8 cellular contexts compared by ENCODE assay signal in the genomic region with DNA sequence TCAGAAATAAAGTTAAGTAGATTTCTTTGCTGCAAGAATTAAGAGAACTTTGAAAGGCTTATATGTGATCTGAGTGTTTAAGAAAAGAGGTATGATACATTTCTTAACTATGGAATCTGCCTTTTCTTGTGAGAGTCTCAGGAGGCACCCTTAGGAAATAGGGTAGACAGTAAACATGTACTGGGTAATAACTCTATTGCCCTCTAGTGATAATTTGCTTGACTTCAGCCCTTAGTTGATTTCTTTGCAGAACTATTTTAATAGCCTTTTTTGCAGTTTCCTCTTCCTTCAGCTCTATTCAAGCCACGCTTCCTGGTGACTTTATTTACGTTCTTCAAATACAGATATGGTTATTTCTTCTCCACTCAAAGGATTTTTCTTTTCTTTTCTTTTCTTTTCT. TPM values are rescaled to one million over a fixed set of nuclear protein-coding genes. Genes with fewer than 3 reads are reported as not detected.
DNase-seq lines count a peak whose midpoint lies in the region; ATAC-seq, FAIRE-seq and TF ChIP-seq lines count a peak whose summit lies in the region.

No MANE protein-coding gene starts in this region.

- H3K4me1 ChIP-seq in Karpas-422 (ENCODE audit: low read length) = peaks cover 16% of the 10 kb centered on the region
- H3K4me1 ChIP-seq in astrocyte (ENCODE audit: insufficient read depth, low read length) = no peaks in the 10 kb centered on the region
- H3K4me1 ChIP-seq in left lung = no peaks in the 10 kb centered on the region
- no peaks in the 10 kb centered on the region for H3K4me1 ChIP-seq in CD8-positive, alpha-beta memory T cell (ENCODE audit: insufficient read depth, low read length)

- TF ChIP-seq CTCF in astrocyte (IDR thresholded peaks at IDR 0.05; ENCODE audit: insufficient read depth, low read depth, low read length) (peak; percentile 51), left lung (IDR thresholded peaks at IDR 0.05) (peak; percentile 21 to 28)

- no peak overlapping the region for H3K27ac Mint-ChIP-seq in astrocyte (ENCODE audit: unreplicated experiment)
- H3K27ac Mint-ChIP-seq in CD8-positive, alpha-beta memory T cell = no peak overlapping the region

- H3K9me2 ChIP-seq in Karpas-422 (replicated peaks; ENCODE audit: insufficient read depth, low read length) = no peaks in the 10 kb centered on the region

- no peaks in the 10 kb centered on the region for H3K27me3 Mint-ChIP-seq in astrocyte (ENCODE audit: low read depth, unreplicated experiment)
- H3K27me3 Mint-ChIP-seq in CD8-positive, alpha-beta memory T cell = no peaks in the 10 kb centered on the region

- POLR2A ChIA-PET in CD8-positive, alpha-beta memory T cell (lab: Charles Lee) = no interaction called here

- H4K20me1 ChIP-seq in Karpas-422 (ENCODE audit: insufficient read depth, low read depth, low read length) (no peaks in the 10 kb centered on the region), astrocyte (ENCODE audit: insufficient read depth, low read length) (no peaks in the 10 kb centered on the region)

- H3K27ac ChIP-seq in Karpas-422 (ENCODE audit: low read length) = no peak overlapping the region
- H3K27ac ChIP-seq in astrocyte (ENCODE audit: low read depth, low read length) = no peak overlapping the region
- no peak overlapping the region for H3K27ac ChIP-seq in left lung
- H3K27ac ChIP-seq in CD8-positive, alpha-beta memory T cell (ENCODE audit: low read depth, low read length) = no peak overlapping the region
- no peak overlapping the region for H3K27ac ChIP-seq in caudate nucleus (ENCODE audit: low read depth, low read length)

- H3K4me2 ChIP-seq in Karpas-422 (ENCODE audit: low read depth, low read length, poor library complexity, severe bottlenecking) (no peak overlapping the region), astrocyte (ENCODE audit: low read length) (no peak overlapping the region)

- CTCF ChIA-PET in CD8-positive, alpha-beta memory T cell (lab: Charles Lee) = no interaction called here

- FAIRE-seq in astrocyte (lab: Jason Lieb, UNC) = no peak

- H3K79me2 ChIP-seq in Karpas-422 (ENCODE audit: low read length) (no peaks in the 10 kb centered on the region), astrocyte (ENCODE audit: insufficient read depth, low read length) (no peaks in the 10 kb centered on the region)

- ATAC-seq in left lung (peak; percentile 70), HG02973 (IDR thresholded peaks at IDR 0.05; ENCODE audit: unreplicated experiment) (no peak)

- no peaks in the 10 kb centered on the region for H3K36me3 Mint-ChIP-seq in astrocyte (ENCODE audit: low read depth, unreplicated experiment)
- no peaks in the 10 kb centered on the region for H3K36me3 Mint-ChIP-seq in CD8-positive, alpha-beta memory T cell

- peaks cover 2% of the 10 kb centered on the region for H3K9me3 Mint-ChIP-seq in astrocyte (ENCODE audit: unreplicated experiment)
- peaks cover 0 to 3% (median 0%) of the 10 kb centered on the region in 5 donors for H3K9me3 Mint-ChIP-seq in CD8-positive, alpha-beta memory T cell

- no peak overlapping the region for H2AFZ ChIP-seq in Karpas-422 (ENCODE audit: low read length)
- no peak overlapping the region for H2AFZ ChIP-seq in astrocyte (ENCODE audit: low read depth, low read length)

- H3K27me3 ChIP-seq in Karpas-422 (ENCODE audit: low read length) = no peaks in the 10 kb centered on the region
- no peaks in the 10 kb centered on the region for H3K27me3 ChIP-seq in astrocyte (ENCODE audit: insufficient read depth, low read length)
- H3K27me3 ChIP-seq in left lung = no peaks in the 10 kb centered on the region
- H3K27me3 ChIP-seq in MG63 = no peaks in the 10 kb centered on the region
- H3K27me3 ChIP-seq in CD8-positive, alpha-beta memory T cell (ENCODE audit: insufficient read depth, low read length, poor library complexity, severe bottlenecking) = no peaks in the 10 kb centered on the region

- H3K4me3 Mint-ChIP-seq in astrocyte (ENCODE audit: unreplicated experiment) = no peak overlapping the region
- no peak overlapping the region for H3K4me3 Mint-ChIP-seq in CD8-positive, alpha-beta memory T cell

- H3K9ac ChIP-seq in Karpas-422 (ENCODE audit: low read length) (no peak overlapping the region), astrocyte (ENCODE audit: low read length) (no peak overlapping the region)

- H3K9me3 ChIP-seq in Karpas-422 (ENCODE audit: low read length) = no peaks in the 10 kb centered on the region
- H3K9me3 ChIP-seq in astrocyte (ENCODE audit: insufficient read depth, low read depth, low read length) = no peaks in the 10 kb centered on the region
- H3K9me3 ChIP-seq in left lung = peaks cover 0 to 2% of the 10 kb centered on the region in 2 donors
- no peaks in the 10 kb centered on the region for H3K9me3 ChIP-seq in MG63
- no peaks in the 10 kb centered on the region for H3K9me3 ChIP-seq in CD8-positive, alpha-beta memory T cell (ENCODE audit: low read length)

- peak; percentile 28 for DNase-seq in CD1c-positive myeloid dendritic cell (ENCODE audit: extremely low spot score)
- peak; percentile 71 for DNase-seq in Karpas-422
- DNase-seq in astrocyte (ENCODE audit: low read depth) = peak; percentile 53
- DNase-seq in left lung = no peak
- DNase-seq in MG63 = no peak
- DNase-seq in CD8-positive, alpha-beta memory T cell = no peak
- no peak for DNase-seq in caudate nucleus (lab: John Stamatoyannopoulos, UW)

- H3K4me3 ChIP-seq in Karpas-422 (ENCODE audit: low read length) = no peak overlapping the region
- no peak overlapping the region for H3K4me3 ChIP-seq in astrocyte (ENCODE audit: insufficient read depth, low read depth, low read length)
- no peak overlapping the region for H3K4me3 ChIP-seq in left lung
- no peak overlapping the region for H3K4me3 ChIP-seq in MG63
- H3K4me3 ChIP-seq in CD8-positive, alpha-beta memory T cell (ENCODE audit: low read length) = no peak overlapping the region

- intact Hi-C loops in left lung (cut with DNase I) = no loop called here

- H3K36me3 ChIP-seq in Karpas-422 (ENCODE audit: insufficient read depth, low read length) = no peaks in the 10 kb centered on the region
- no peaks in the 10 kb centered on the region for H3K36me3 ChIP-seq in astrocyte (ENCODE audit: insufficient read depth, low read length)
- no peaks in the 10 kb centered on the region for H3K36me3 ChIP-seq in left lung
- H3K36me3 ChIP-seq in MG63 = no peaks in the 10 kb centered on the region
- no peaks in the 10 kb centered on the region for H3K36me3 ChIP-seq in CD8-positive, alpha-beta memory T cell (ENCODE audit: insufficient read depth, low read length)

- no peaks in the 10 kb centered on the region for H3K4me1 Mint-ChIP-seq in astrocyte (ENCODE audit: low read depth, unreplicated experiment)
- no peaks in the 10 kb centered on the region for H3K4me1 Mint-ChIP-seq in CD8-positive, alpha-beta memory T cell

RNA-seq across cellular contexts. Expression of a gene that starts 37.0 kb away (rescaled TPM):
- total RNA-seq in Karpas-422 (2014; rRNA removed; shearing (Covaris generic); ENCODE audit: low replicate concordance) = not detected in 2 replicates
- total RNA-seq in astrocyte (0.70 and 0.91 TPM in 2 replicates), left lung (1 to 10 TPM in 1 of 2 donors, under 1 TPM in 1; 0.15 to 1.5 TPM)
- 0.49 and 0.59 TPM in 2 replicates for total RNA-seq in MG63 (2014; rRNA removed; shearing (Covaris generic); ENCODE audit: low replicate concordance)
- total RNA-seq in CD8-positive, alpha-beta memory T cell = not detected
- not detected for polyA plus RNA-seq in CD8-positive, alpha-beta memory T cell

RNA-seq across cellular contexts. Expression of a gene that starts 49.1 kb away (rescaled TPM):
- not detected in 2 replicates for total RNA-seq in Karpas-422 (2014; rRNA removed; shearing (Covaris generic); ENCODE audit: low replicate concordance)
- total RNA-seq in astrocyte (47.7 and 50.6 TPM in 2 replicates), left lung (10 to 100 TPM; 59.1 to 73.7 TPM)
- total RNA-seq in MG63 (2014; rRNA removed; shearing (Covaris generic); ENCODE audit: low replicate concordance) = 68.0 and 158 TPM in 2 replicates
- total RNA-seq in CD8-positive, alpha-beta memory T cell = 10 to 100 TPM in 1 of 2 experiments, 1 to 10 TPM in 1; 9.2 to 10.8 TPM
- 22.6 TPM for polyA plus RNA-seq in CD8-positive, alpha-beta memory T cell

Comparison
In these comparisons a context has a peak if more than half of its experiments do, and no peak if none do; other contexts are left out.
1. DNase-seq: peak in CD1c-positive myeloid dendritic cell (single experiment), Karpas-422 (single experiment) and astrocyte (single experiment); none in left lung (0 of 2), MG63 (single experiment), CD8-positive, alpha-beta memory T cell (0 of 5) and caudate nucleus (0 of 61).